16 cellular contexts compared by ENCODE assay signal in the genomic region with DNA sequence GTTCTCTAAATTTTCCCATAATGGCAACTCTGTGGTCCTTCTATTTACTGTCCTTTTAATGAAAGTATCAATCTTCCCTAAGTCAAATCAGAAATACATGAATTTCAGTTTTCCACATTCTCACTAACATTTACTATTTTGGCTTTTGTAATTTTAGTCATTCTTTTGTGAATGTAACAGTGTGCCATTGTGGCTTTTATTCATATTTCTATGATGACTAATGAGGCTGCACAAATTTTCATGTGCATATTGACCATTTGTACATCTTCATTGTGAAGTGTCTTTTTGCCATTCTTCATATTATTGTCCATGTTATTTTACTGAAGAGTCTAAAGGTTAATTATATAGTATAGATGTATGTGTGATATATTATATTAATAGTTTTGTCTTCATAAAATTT.
DNase-seq lines count a peak whose midpoint lies in the region; ATAC-seq and TF ChIP-seq lines count a peak whose summit lies in the region.
"Had no signal": no experiment of that assay in that cellular context is flagged by ENCODE, and none has a peak within 500 bp of the region (broad histone marks: within the 10 kb centered on the region; RNA-seq: fewer than 3 reads in every experiment).

No MANE protein-coding gene starts in this region.

- no peaks in the 10 kb centered on the region for H3K4me1 ChIP-seq in PC-3 (ENCODE audit: insufficient read depth, low read length)
- no peaks in the 10 kb centered on the region for H3K4me1 ChIP-seq in CD8-positive, alpha-beta memory T cell (ENCODE audit: insufficient read depth, low read length)
- H3K4me1 ChIP-seq: BE2C had no signal

- H3K27me3 ChIP-seq in PC-3 (ENCODE audit: low read length): no peaks in the 10 kb centered on the region
- H3K27me3 ChIP-seq in CD8-positive, alpha-beta memory T cell (ENCODE audit: insufficient read depth, low read length, poor library complexity, severe bottlenecking): no peaks in the 10 kb centered on the region
- H3K27me3 ChIP-seq: BE2C had no signal

- CTCF ChIA-PET in PC-3 (lab: Charles Lee): no interaction called here
- CTCF ChIA-PET in Calu3 (lab: Charles Lee): no interaction called here
- CTCF ChIA-PET in CD8-positive, alpha-beta memory T cell (lab: Charles Lee): no interaction called here

- H3K27ac ChIP-seq in PC-3 (ENCODE audit: low read length): no peak overlapping the region
- no peak overlapping the region for H3K27ac ChIP-seq in CD8-positive, alpha-beta memory T cell (ENCODE audit: low read depth, low read length)
- H3K27ac ChIP-seq: SK-N-MC had no signal

- peaks cover 5% of the 10 kb centered on the region for H3K9me3 Mint-ChIP-seq in Calu3 (ENCODE audit: low read depth, unreplicated experiment)
- H3K9me3 Mint-ChIP-seq in CD8-positive, alpha-beta memory T cell: peaks cover 5 to 30% (median 6%) of the 10 kb centered on the region in 5 donors
- peaks cover 7% of the 10 kb centered on the region for H3K9me3 Mint-ChIP-seq in activated T-cell treated with anti-CD3 and anti-CD28 coated beads, Interleukin-2, amount 50 U/mL, for 4 hours

- H3K36me3 ChIP-seq in PC-3 (ENCODE audit: low read depth, low read length): no peaks in the 10 kb centered on the region
- H3K36me3 ChIP-seq in CD8-positive, alpha-beta memory T cell (ENCODE audit: insufficient read depth, low read length): no peaks in the 10 kb centered on the region
- H3K36me3 ChIP-seq: BE2C had no signal

- no peaks in the 10 kb centered on the region for H3K79me2 ChIP-seq in PC-3 (ENCODE audit: low read length)

- H3K4me3 ChIP-seq in PC-3 (ENCODE audit: low read length) (no peak overlapping the region), cardiac fibroblast (replicated peaks in 1 of 2; ENCODE audit: low read depth in 2 of 2, low read length in 2 of 2) (no peak overlapping the region)
- no peak overlapping the region for H3K4me3 ChIP-seq in CD8-positive, alpha-beta memory T cell (ENCODE audit: low read length)
- H3K4me3 ChIP-seq: SK-N-MC had no signal

- H3K9me2 ChIP-seq in PC-3 (replicated peaks; ENCODE audit: low read length): no peaks in the 10 kb centered on the region

- H3K36me3 Mint-ChIP-seq in Calu3 (ENCODE audit: insufficient read depth, unreplicated experiment): no peaks in the 10 kb centered on the region
- H3K36me3 Mint-ChIP-seq in CD8-positive, alpha-beta memory T cell: no peaks in the 10 kb centered on the region
- no peaks in the 10 kb centered on the region for H3K36me3 Mint-ChIP-seq in activated T-cell treated with anti-CD3 and anti-CD28 coated beads, Interleukin-2, amount 50 U/mL, for 4 hours (ENCODE audit: insufficient read depth)
- H3K36me3 Mint-ChIP-seq: CD4-positive, alpha-beta memory T cell had no signal

- H3K9ac ChIP-seq in PC-3 (ENCODE audit: low read length): no peak overlapping the region

- H3K9me3 ChIP-seq in PC-3 (ENCODE audit: low read length): no peaks in the 10 kb centered on the region
- no peaks in the 10 kb centered on the region for H3K9me3 ChIP-seq in CD8-positive, alpha-beta memory T cell (ENCODE audit: low read length)
- H3K9me3 ChIP-seq: BE2C had no signal

- H3K4me3 Mint-ChIP-seq in Calu3 (ENCODE audit: low read depth, unreplicated experiment): no peak overlapping the region
- H3K4me3 Mint-ChIP-seq in CD8-positive, alpha-beta memory T cell: no peak overlapping the region
- no peak overlapping the region for H3K4me3 Mint-ChIP-seq in activated T-cell treated with anti-CD3 and anti-CD28 coated beads, Interleukin-2, amount 50 U/mL, for 4 hours
- H3K4me3 Mint-ChIP-seq: CD4-positive, alpha-beta memory T cell had no signal

- DNase-seq in GM03348 (ENCODE audit: low spot score): peak; percentile 39
- peak; percentile 31 for DNase-seq in PC-3
- peak; percentile 5 to 23 for DNase-seq in cardiac fibroblast (ENCODE audit: low read depth in 2 of 2)
- DNase-seq in iris pigment epithelial cell (ENCODE audit: low read depth): peak; percentile 42
- DNase-seq in Calu3: no peak
- DNase-seq in CD8-positive, alpha-beta memory T cell: no peak
- no peak for DNase-seq in GM19240 (ENCODE audit: insufficient read length, low spot score)
- DNase-seq in activated T-cell treated with anti-CD3 and anti-CD28 coated beads, Interleukin-2, amount 50 U/mL, for 4 hours: no peak
- DNase-seq: ACHN; BE2C; CD4-positive, alpha-beta memory T cell; NCI-H1092; NCI-H1694; NCI-H2107; NCI-H526 treated with DMSO at 0.1 percent for 48 hours had no signal

- no peak for TF ChIP-seq CTCF in PC-3 (conservative IDR thresholded peaks at IDR 0.05; ENCODE audit: low read depth, low read length)
- TF ChIP-seq CTCF in cardiac fibroblast (IDR thresholded peaks at IDR 0.05; ENCODE audit: low read depth, low read length): no peak
- TF ChIP-seq CTCF in Calu3 (IDR thresholded peaks at IDR 0.05; ENCODE audit: unreplicated experiment): no peak

- H3K27me3 Mint-ChIP-seq in Calu3 (ENCODE audit: unreplicated experiment): no peaks in the 10 kb centered on the region
- H3K27me3 Mint-ChIP-seq in CD8-positive, alpha-beta memory T cell: no peaks in the 10 kb centered on the region
- H3K27me3 Mint-ChIP-seq in activated T-cell treated with anti-CD3 and anti-CD28 coated beads, Interleukin-2, amount 50 U/mL, for 4 hours (ENCODE audit: low read depth): no peaks in the 10 kb centered on the region
- H3K27me3 Mint-ChIP-seq: CD4-positive, alpha-beta memory T cell had no signal

- no peaks in the 10 kb centered on the region for H4K20me1 ChIP-seq in PC-3 (ENCODE audit: low read length)

- no peak overlapping the region for H3K27ac Mint-ChIP-seq in Calu3 (ENCODE audit: unreplicated experiment)
- H3K27ac Mint-ChIP-seq in CD8-positive, alpha-beta memory T cell: no peak overlapping the region
- H3K27ac Mint-ChIP-seq: CD4-positive, alpha-beta memory T cell had no signal

- no peak for ATAC-seq in PC-3
- ATAC-seq in activated T-cell treated with anti-CD3 and anti-CD28 coated beads, Interleukin-2, amount 50 U/mL, for 4 hours: no peak

- no peaks in the 10 kb centered on the region for H3F3A ChIP-seq in PC-3 (ENCODE audit: low read length, unreplicated experiment)

- BruUV-seq in PC-3 (replicated peaks; lab: Mats Ljungman, UMichigan) (no TSS peak), Calu3 (replicated peaks; lab: Mats Ljungman, UMichigan) (no TSS peak)

- no peaks in the 10 kb centered on the region for H3K4me1 Mint-ChIP-seq in Calu3 (ENCODE audit: low read depth, unreplicated experiment)
- no peaks in the 10 kb centered on the region for H3K4me1 Mint-ChIP-seq in CD8-positive, alpha-beta memory T cell
- no peaks in the 10 kb centered on the region for H3K4me1 Mint-ChIP-seq in activated T-cell treated with anti-CD3 and anti-CD28 coated beads, Interleukin-2, amount 50 U/mL, for 4 hours (ENCODE audit: low read depth)
- H3K4me1 Mint-ChIP-seq: CD4-positive, alpha-beta memory T cell had no signal

- no peak overlapping the region for H3K4me2 ChIP-seq in PC-3 (ENCODE audit: low read length)

- no peak overlapping the region for H2AFZ ChIP-seq in PC-3 (ENCODE audit: low read length)

- POLR2A ChIA-PET in PC-3 (lab: Charles Lee; ENCODE audit: unreplicated experiment): no interaction called here
- POLR2A ChIA-PET in CD8-positive, alpha-beta memory T cell (lab: Charles Lee): no interaction called here

- intact Hi-C loops in PC-3 (cut with micrococcal nuclease) (no loop called here), Calu3 (cut with micrococcal nuclease; ENCODE audit: unreplicated experiment) (no loop called here)

Comparison
In these comparisons a context has a peak if more than half of its experiments do, and no peak if none do; other contexts are left out.
1. DNase-seq: peak in GM03348 (single experiment), PC-3 (single experiment), cardiac fibroblast (2 of 2) and iris pigment epithelial cell (single experiment); none in Calu3 (single experiment), CD8-positive, alpha-beta memory T cell (0 of 5), GM19240 (single experiment) and activated T-cell treated with anti-CD3 and anti-CD28 coated beads, Interleukin-2, amount 50 U/mL, for 4 hours (single experiment).